Comparison of ENCODE assay signal across 1 cellular context in genomic region chr16:8733849-8734540, GRCh38.
TF ChIP-seq lines count a peak whose summit lies in the region.

No MANE protein-coding gene starts in this region.

TF ChIP-seq in HepG2, 621 proteins besides CTCF, POLR2A, EP300 and RAD21 (continued from another document):
- no peak for TF ChIP-seq PBX2 (CRISPR knock-in tag; IDR thresholded peaks at IDR 0.05)
- peak; percentile 76; the same call in 1 of the 2 replicates for TF ChIP-seq ZMYM3 (CRISPR knock-in tag; IDR thresholded peaks at IDR 0.05)
- no peak for TF ChIP-seq ZNF550 (CRISPR knock-in tag; IDR thresholded peaks at IDR 0.05; ENCODE audit: borderline replicate concordance)
- TF ChIP-seq BATF2 (CRISPR knock-in tag; IDR thresholded peaks at IDR 0.05), result no peak
- no peak for TF ChIP-seq SP140L (CRISPR knock-in tag; IDR thresholded peaks at IDR 0.05; ENCODE audit: borderline replicate concordance)
- no peak for TF ChIP-seq SMYD3 (CRISPR knock-in tag; IDR thresholded peaks at IDR 0.05)
- no peak for TF ChIP-seq GABPA (IDR thresholded peaks at IDR 0.05; ENCODE audit: low read depth, low read length)
- no peak for TF ChIP-seq GABPA (CRISPR knock-in tag; IDR thresholded peaks at IDR 0.05; ENCODE audit: low read depth)
- peak; percentile 62; the same call in 1 of the 2 replicates for TF ChIP-seq ADNP (CRISPR knock-in tag; IDR thresholded peaks at IDR 0.05)
- no peak for TF ChIP-seq PRMT3 (CRISPR knock-in tag; IDR thresholded peaks at IDR 0.05; ENCODE audit: borderline replicate concordance, low read depth)
- no peak for TF ChIP-seq ATF4 (CRISPR knock-in tag; IDR thresholded peaks at IDR 0.05)
- no peak for TF ChIP-seq ZNF788 (CRISPR knock-in tag; IDR thresholded peaks at IDR 0.05; ENCODE audit: borderline replicate concordance)
- no peak for TF ChIP-seq ZSCAN9 (CRISPR knock-in tag; IDR thresholded peaks at IDR 0.05; ENCODE audit: borderline replicate concordance)
- no peak for TF ChIP-seq ZBTB25 (CRISPR knock-in tag; IDR thresholded peaks at IDR 0.05)
- no peak for TF ChIP-seq ZNF451 (CRISPR knock-in tag; IDR thresholded peaks at IDR 0.05)
- no peak for TF ChIP-seq GLI4 (CRISPR knock-in tag; IDR thresholded peaks at IDR 0.05; ENCODE audit: borderline replicate concordance)
- TF ChIP-seq POGK (CRISPR knock-in tag; conservative IDR thresholded peaks at IDR 0.05), result no peak
- no peak for TF ChIP-seq TRIM22 (IDR thresholded peaks at IDR 0.05)
- no peak for TF ChIP-seq KLF15 (CRISPR knock-in tag; IDR thresholded peaks at IDR 0.05; ENCODE audit: borderline replicate concordance)
- no peak for TF ChIP-seq ZNF235 (CRISPR knock-in tag; IDR thresholded peaks at IDR 0.05; ENCODE audit: borderline replicate concordance)
- TF ChIP-seq JUND (CRISPR knock-in tag; IDR thresholded peaks at IDR 0.05), result no peak
- no peak for TF ChIP-seq HOXA3 (CRISPR knock-in tag; IDR thresholded peaks at IDR 0.05)
- TF ChIP-seq NFE2L2 (IDR thresholded peaks at IDR 0.05; ENCODE audit: low read length), result no peak
